In the genomic region with DNA sequence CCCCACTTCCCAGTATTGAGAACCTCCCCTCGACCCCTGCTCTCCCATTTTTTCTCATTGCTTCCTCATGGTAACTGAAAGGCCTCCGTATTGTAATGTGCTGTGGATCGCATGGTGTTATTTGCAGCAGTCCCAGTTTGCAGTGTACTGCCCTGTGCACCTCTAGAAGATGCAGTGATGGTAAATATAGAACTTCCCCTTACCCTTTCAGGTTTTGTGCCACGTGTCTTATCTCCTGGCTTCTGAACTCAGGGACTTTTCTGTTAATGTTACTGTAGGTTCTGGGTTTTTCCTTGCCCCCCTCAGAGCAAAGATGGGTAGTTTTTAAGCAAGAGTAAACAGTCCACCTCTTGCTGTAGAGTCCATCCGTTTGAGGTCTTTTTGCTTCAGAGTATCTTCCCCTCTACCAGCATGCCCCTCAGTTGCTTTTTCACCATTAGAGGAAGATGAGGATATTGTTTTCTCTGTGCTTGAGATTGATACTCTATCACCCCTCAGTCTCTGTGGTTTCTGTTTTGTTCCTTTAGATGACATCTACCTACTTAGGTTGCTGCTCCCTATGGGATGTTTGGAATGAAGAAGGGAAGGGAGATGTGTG, we compare ENCODE assay signal across 8 cellular contexts. TPM values are rescaled to one million over a fixed set of nuclear protein-coding genes. Genes with fewer than 3 reads are reported as not detected.
DNase-seq lines count a peak whose midpoint lies in the region; TF ChIP-seq lines count a peak whose summit lies in the region.

No MANE protein-coding gene starts in this region.

- peaks cover 67% of the 10 kb centered on the region for H3K36me3 Mint-ChIP-seq in activated CD4-positive, alpha-beta T cell treated with anti-CD3 and anti-CD28 coated beads, Interleukin-2, amount 10 ng/mL, durations not matched to agents 7 days and 5 days (ENCODE audit: low read depth)
- H3K36me3 Mint-ChIP-seq in glutamatergic neuron (ENCODE audit: unreplicated experiment) = no peaks in the 10 kb centered on the region

- no peaks in the 10 kb centered on the region for H4K20me1 ChIP-seq in MM.1S (ENCODE audit: insufficient read depth, low read length)

- POLR2A ChIA-PET in activated CD4-positive, alpha-beta T cell treated with anti-CD3 and anti-CD28 coated beads, Interleukin-2, amount 10 ng/mL, durations not matched to agents 7 days and 5 days (lab: Charles Lee) = no interaction called here

- TF ChIP-seq CTCF in MM.1S (IDR thresholded peaks at IDR 0.05; ENCODE audit: low read length) = no peak
- TF ChIP-seq CTCF in glutamatergic neuron (IDR thresholded peaks at IDR 0.05; ENCODE audit: partially characterized antibody, unreplicated experiment) = no peak

- H3K27ac ChIP-seq in MM.1S (ENCODE audit: low read length) (peak overlapping the region; percentile 5; the same call in 1 of the 2 replicates), thymus (ENCODE audit: low read depth) (peak overlapping the region; percentile 68)

- H3K9me3 ChIP-seq in MM.1S (replicated peaks; ENCODE audit: insufficient read depth, low read length) (no peaks in the 10 kb centered on the region), thymus (ENCODE audit: control insufficient read depth) (no peaks in the 10 kb centered on the region)

- 0 out of 2 replicates have a peak, but pooled peaks cover 5% of the 10 kb centered on the region for H3K36me3 ChIP-seq in MM.1S (replicated peaks; ENCODE audit: insufficient read depth, low read length)
- H3K36me3 ChIP-seq in thymus (ENCODE audit: control insufficient read depth, insufficient read depth) = peaks cover 32% of the 10 kb centered on the region

- H3K9ac ChIP-seq in MM.1S (ENCODE audit: low read length) = peak overlapping the region; percentile 8; the same call in 1 of the 2 replicates

- peaks cover 3% of the 10 kb centered on the region for H3K9me3 Mint-ChIP-seq in activated CD4-positive, alpha-beta T cell treated with anti-CD3 and anti-CD28 coated beads, Interleukin-2, amount 10 ng/mL, durations not matched to agents 7 days and 5 days
- peaks cover 3% of the 10 kb centered on the region for H3K9me3 Mint-ChIP-seq in glutamatergic neuron (ENCODE audit: unreplicated experiment)

- H3K4me1 ChIP-seq in MM.1S (ENCODE audit: low read length) = peaks cover 43% of the 10 kb centered on the region
- H3K4me1 ChIP-seq in thymus (ENCODE audit: control insufficient read depth, insufficient read depth, low read length) = peaks cover 14% of the 10 kb centered on the region

- no peaks in the 10 kb centered on the region for H3K9me2 ChIP-seq in MM.1S (replicated peaks; ENCODE audit: insufficient read depth, low read length)

- 62% methylated on average over 5 of the region's 5 CpGs for whole genome bisulfite sequencing in thymus

- peaks cover 70% of the 10 kb centered on the region for H3K4me1 Mint-ChIP-seq in activated CD4-positive, alpha-beta T cell treated with anti-CD3 and anti-CD28 coated beads, Interleukin-2, amount 10 ng/mL, durations not matched to agents 7 days and 5 days
- peaks cover 24% of the 10 kb centered on the region for H3K4me1 Mint-ChIP-seq in glutamatergic neuron (ENCODE audit: low read depth, unreplicated experiment)

- H3K4me3 Mint-ChIP-seq in activated CD4-positive, alpha-beta T cell treated with anti-CD3 and anti-CD28 coated beads, Interleukin-2, amount 10 ng/mL, durations not matched to agents 7 days and 5 days = no peak overlapping the region
- no peak overlapping the region for H3K4me3 Mint-ChIP-seq in glutamatergic neuron (ENCODE audit: unreplicated experiment)

- CTCF ChIA-PET in activated CD4-positive, alpha-beta T cell treated with anti-CD3 and anti-CD28 coated beads, Interleukin-2, amount 10 ng/mL, durations not matched to agents 7 days and 5 days (lab: Charles Lee) = interaction anchor here (0.6 to 13.9 kb wide), 6 partner anchors 15 to 125 kb away, joined by 3 to 246 read pairs (median 4); a partner anchor contains a TSS

- DNase-seq in activated CD4-positive, alpha-beta T cell treated with anti-CD3 and anti-CD28 coated beads, Interleukin-2, amount 10 ng/mL, durations not matched to agents 7 days and 5 days = no peak
- no peak for DNase-seq in activated CD4-positive, alpha-beta T cell treated with anti-CD3 and anti-CD28 coated beads for 4 hours
- no peak for DNase-seq in MM.1S
- no peak for DNase-seq in glutamatergic neuron
- no peak for DNase-seq in NCI-H187 treated with DMSO at 0.1 percent for 48 hours (lab: John Stamatoyannopoulos, UW)
- no peak for DNase-seq in midbrain (lab: John Stamatoyannopoulos, UW)
- DNase-seq in NCI-H82 (lab: John Stamatoyannopoulos, UW) = no peak

- H3K27me3 ChIP-seq in MM.1S (replicated peaks; ENCODE audit: insufficient read depth, low read length) (no peaks in the 10 kb centered on the region), thymus (ENCODE audit: control insufficient read depth, insufficient read depth) (no peaks in the 10 kb centered on the region)

- H3K4me3 ChIP-seq in MM.1S (ENCODE audit: low read length) = no peak overlapping the region
- no peak overlapping the region for H3K4me3 ChIP-seq in thymus (ENCODE audit: low read length)

- no peaks in the 10 kb centered on the region for H3K27me3 Mint-ChIP-seq in activated CD4-positive, alpha-beta T cell treated with anti-CD3 and anti-CD28 coated beads, Interleukin-2, amount 10 ng/mL, durations not matched to agents 7 days and 5 days
- peaks cover 2% of the 10 kb centered on the region for H3K27me3 Mint-ChIP-seq in glutamatergic neuron (ENCODE audit: unreplicated experiment)

- peak overlapping the region; percentile 72 for H3K27ac Mint-ChIP-seq in activated CD4-positive, alpha-beta T cell treated with anti-CD3 and anti-CD28 coated beads, Interleukin-2, amount 10 ng/mL, durations not matched to agents 7 days and 5 days
- H3K27ac Mint-ChIP-seq in glutamatergic neuron (ENCODE audit: unreplicated experiment) = peak overlapping the region; percentile 9

- no peak overlapping the region for H2AFZ ChIP-seq in MM.1S (ENCODE audit: low read length)

- H3K79me2 ChIP-seq in MM.1S (ENCODE audit: low read length) = peaks cover 98% of the 10 kb centered on the region

- H3K4me2 ChIP-seq in MM.1S (ENCODE audit: low read depth, low read length) = peak overlapping the region; percentile 17; the same call in 1 of the 2 replicates

- H3F3A ChIP-seq in MM.1S (ENCODE audit: insufficient read depth, low read length) = no peaks in the 10 kb centered on the region; the same call in 1 of the 2 replicates

RNA-seq across cellular contexts. Expression of a gene that starts 22.4 kb away (rescaled TPM):
- total RNA-seq in activated CD4-positive, alpha-beta T cell treated with anti-CD3 and anti-CD28 coated beads, Interleukin-2, amount 10 ng/mL, durations not matched to agents 7 days and 5 days = 100 to 1,000 TPM; 129 to 148 TPM
- 201 TPM for total RNA-seq in glutamatergic neuron (ENCODE audit: unreplicated experiment)
- 62.0 TPM for polyA plus RNA-seq in thymus
